ENCODE assay signal across 13 cellular contexts in the genomic region with DNA sequence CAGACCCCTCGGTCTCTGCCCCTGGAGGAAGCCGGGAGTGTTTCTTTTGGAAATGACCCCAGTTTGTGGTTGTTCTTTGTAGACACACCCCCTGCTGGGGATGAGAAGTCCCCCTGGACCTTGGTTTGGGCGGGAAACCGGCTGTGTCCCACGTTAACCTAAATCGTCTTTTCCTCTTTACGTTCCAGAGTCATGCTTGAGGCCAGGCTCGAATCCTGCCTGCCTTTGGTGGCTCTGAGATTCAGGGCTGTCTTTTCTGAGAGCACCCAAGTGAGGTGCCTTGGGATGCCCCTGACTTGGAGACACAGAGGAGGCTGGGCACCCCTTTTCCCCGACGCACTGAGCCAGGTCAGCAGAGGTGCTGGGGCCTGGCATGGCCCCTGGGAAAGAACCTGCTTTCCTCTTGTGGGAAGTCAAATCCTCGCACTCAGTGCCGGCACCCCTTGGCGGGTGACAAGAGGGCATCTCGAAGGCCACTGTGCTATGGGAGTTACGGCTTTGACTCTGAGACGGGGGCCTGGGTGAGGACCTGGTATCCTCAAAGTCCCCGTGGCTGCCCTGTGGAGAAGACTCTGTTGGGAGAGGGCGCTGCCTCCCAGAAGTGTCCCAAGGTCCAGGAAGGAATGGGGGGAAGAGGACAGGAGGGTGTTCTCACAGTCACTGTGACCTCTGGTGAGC.
A peak's percentile ranks its signal among the peaks of the same experiment; 100 is the strongest.
DNase-seq lines count a peak whose midpoint lies in the region; ATAC-seq, FAIRE-seq and TF ChIP-seq lines count a peak whose summit lies in the region.
"Had no signal": no experiment of that assay in that cellular context is flagged by ENCODE, and none has a peak within 500 bp of the region (broad histone marks: within the 10 kb centered on the region; RNA-seq: fewer than 3 reads in every experiment).

No MANE protein-coding gene starts in this region.

- H3K9me3 ChIP-seq in right lobe of liver (no peaks in the 10 kb centered on the region), HepG2 (ENCODE audit: low read length) (no peaks in the 10 kb centered on the region), aorta (ENCODE audit: control insufficient read depth, low read length) (no peaks in the 10 kb centered on the region)

- H3K79me2 ChIP-seq in HepG2 (ENCODE audit: insufficient read depth, low read length): no peaks in the 10 kb centered on the region

- no peaks in the 10 kb centered on the region for H3K36me3 Mint-ChIP-seq in natural killer cell
- peaks cover 24% of the 10 kb centered on the region for H3K36me3 Mint-ChIP-seq in stimulated activated effector memory CD8-positive, alpha-beta T cell treated with anti-CD3 and anti-CD28 coated beads, Interleukin-12 subunit alpha, Interleukin-12 subunit beta, amount 100 ng/mL, for 72 hours

- POLR2A ChIA-PET in HepG2 (lab: Yijun Ruan, JAX): no interaction called here

- no peak overlapping the region for H3K9ac ChIP-seq in HepG2 (ENCODE audit: insufficient read depth, low read depth, low read length)

- H3K27ac Mint-ChIP-seq in natural killer cell: no peak overlapping the region
- no peak overlapping the region for H3K27ac Mint-ChIP-seq in stimulated activated effector memory CD8-positive, alpha-beta T cell treated with anti-CD3 and anti-CD28 coated beads, Interleukin-12 subunit alpha, Interleukin-12 subunit beta, amount 100 ng/mL, for 72 hours
- H3K27ac Mint-ChIP-seq: CD4-positive, alpha-beta T cell; stimulated activated naive CD8-positive, alpha-beta T cell treated with anti-CD3 and anti-CD28 coated beads, Interleukin-15, Interleukin-2, amounts not matched to agents 100 ng/mL and 50 ng/mL, for 24 hours had no signal

- ATAC-seq in right lobe of liver (no peak), HepG2 (no peak), natural killer cell (no peak), aorta (ENCODE audit: low FRiP score) (no peak)
- no peak for ATAC-seq in stimulated activated effector memory CD8-positive, alpha-beta T cell treated with anti-CD3 and anti-CD28 coated beads, Interleukin-12 subunit alpha, Interleukin-12 subunit beta, amount 100 ng/mL, for 72 hours

- WGBS in right lobe of liver (ENCODE audit: insufficient coverage, low coverage, low lambda C conversion rate, missing lambda C conversion rate): 77% methylated on average over 5 of the region's 18 CpGs
- WGBS in HepG2 (ENCODE audit: low lambda C conversion rate): 44% methylated on average over 18 of the region's 18 CpGs
- WGBS in aorta, 2 donors: 44 to 48% methylated on average over 18 of the region's 18 CpGs

- no peak overlapping the region for H2AFZ ChIP-seq in HepG2 (ENCODE audit: low read length)

- H4K20me1 ChIP-seq in HepG2 (ENCODE audit: insufficient read depth, low read length): peaks cover 6% of the 10 kb centered on the region; the same call in 1 of the 2 replicates

- no TSS peak for BruUV-seq in HepG2 (replicated peaks; lab: Mats Ljungman, UMichigan)

- DNase-seq in right lobe of liver: peak in 2 of 3 donors; percentile 15 to 42
- DNase-seq in HepG2 (ENCODE audit: low spot score): no peak
- no peak for DNase-seq in coronary artery (ENCODE audit: low spot score)
- peak; percentile 14 for DNase-seq in natural killer cell
- DNase-seq in aorta: peak; percentile 61 to 75
- DNase-seq in NCI-H1930 (lab: John Stamatoyannopoulos, UW): no peak
- no peak for DNase-seq in DMS114 treated with DMSO at 0.1 percent for 48 hours (lab: John Stamatoyannopoulos, UW; ENCODE audit: unreplicated experiment)
- no peak for DNase-seq in stimulated activated effector memory CD8-positive, alpha-beta T cell treated with anti-CD3 and anti-CD28 coated beads, Interleukin-12 subunit alpha, Interleukin-12 subunit beta, amount 100 ng/mL, for 72 hours (ENCODE audit: low spot score in 2 of 2)
- DNase-seq: CD4-positive, alpha-beta T cell; mesendoderm; NCI-H2081; SIG-M5 had no signal

- no peak overlapping the region for H3K4me3 ChIP-seq in right lobe of liver
- no peak overlapping the region for H3K4me3 ChIP-seq in HepG2 (replicated peaks in 1 of 3; ENCODE audit: insufficient read depth in 1 of 3, low read depth in 2 of 3, low read length in 3 of 3)
- peak overlapping the region; percentile 38 for H3K4me3 ChIP-seq in coronary artery
- no peak overlapping the region for H3K4me3 ChIP-seq in aorta (ENCODE audit: low read length in 2 of 2)

- no peak for FAIRE-seq in HepG2 (lab: Jason Lieb, UNC)

- no peaks in the 10 kb centered on the region for H3K9me3 Mint-ChIP-seq in natural killer cell
- no peaks in the 10 kb centered on the region for H3K9me3 Mint-ChIP-seq in stimulated activated effector memory CD8-positive, alpha-beta T cell treated with anti-CD3 and anti-CD28 coated beads, Interleukin-12 subunit alpha, Interleukin-12 subunit beta, amount 100 ng/mL, for 72 hours
- H3K9me3 Mint-ChIP-seq: CD4-positive, alpha-beta T cell; stimulated activated naive CD8-positive, alpha-beta T cell treated with anti-CD3 and anti-CD28 coated beads, Interleukin-15, Interleukin-2, amounts not matched to agents 100 ng/mL and 50 ng/mL, for 24 hours had no signal

- intact Hi-C loops in right lobe of liver (cut with DNase I) (no loop called here), HepG2 (cut with micrococcal nuclease; ENCODE audit: unreplicated experiment) (no loop called here), natural killer cell (cut with micrococcal nuclease) (no loop called here), aorta (cut with DNase I) (no loop called here)

- CTCF ChIA-PET in HepG2 (lab: Yijun Ruan, JAX; ENCODE audit: low intra/inter-chr PET ratio, low total read pairs): no interaction called here

- H3K36me3 ChIP-seq in right lobe of liver (no peaks in the 10 kb centered on the region), HepG2 (replicated peaks in 1 of 2; ENCODE audit: control insufficient read depth in 1 of 2, insufficient read depth in 2 of 2, low read length in 2 of 2) (no peaks in the 10 kb centered on the region), aorta (ENCODE audit: control insufficient read depth in 1 of 2, insufficient read depth in 2 of 2, low read length in 1 of 2) (no peaks in the 10 kb centered on the region)

- H3K4me2 ChIP-seq in HepG2 (ENCODE audit: low read depth, low read length): no peak overlapping the region

- TF ChIP-seq POLR2A in right lobe of liver (IDR thresholded peaks at IDR 0.05) (no peak), HepG2 (IDR thresholded peaks at IDR 0.05; ENCODE audit: insufficient read depth in 1 of 2, low read depth in 2 of 2, low read length in 2 of 2) (no peak)

- TF ChIP-seq RAD21 in HepG2 (CRISPR knock-in tag; IDR thresholded peaks at IDR 0.05): no peak

- H3K4me1 Mint-ChIP-seq in natural killer cell: peaks cover 35 to 54% of the 10 kb centered on the region in 2 donors
- peaks cover 57% of the 10 kb centered on the region for H3K4me1 Mint-ChIP-seq in stimulated activated effector memory CD8-positive, alpha-beta T cell treated with anti-CD3 and anti-CD28 coated beads, Interleukin-12 subunit alpha, Interleukin-12 subunit beta, amount 100 ng/mL, for 72 hours

- no peaks in the 10 kb centered on the region for H3K4me1 ChIP-seq in right lobe of liver
- no peaks in the 10 kb centered on the region for H3K4me1 ChIP-seq in HepG2 (ENCODE audit: insufficient read depth, low read length)
- peaks cover 0 to 2% of the 10 kb centered on the region in 2 donors for H3K4me1 ChIP-seq in aorta (ENCODE audit: control insufficient read depth in 1 of 2, insufficient read depth in 2 of 2, low read length in 2 of 2)

- TF ChIP-seq EP300 in HepG2 (IDR thresholded peaks at IDR 0.05; ENCODE audit: low read depth in 2 of 2, low read length in 2 of 2) (no peak), HepG2 (CRISPR knock-in tag; IDR thresholded peaks at IDR 0.05; ENCODE audit: borderline replicate concordance) (no peak)

- H3K27me3 ChIP-seq in right lobe of liver (no peaks in the 10 kb centered on the region), HepG2 (ENCODE audit: control insufficient read depth in 1 of 2, insufficient read depth in 2 of 2, low read length in 2 of 2) (peaks cover 12 to 67% of the 10 kb centered on the region in 2 experiments), aorta (ENCODE audit: control insufficient read depth in 1 of 2, insufficient read depth in 2 of 2, low read length in 1 of 2) (no peaks in the 10 kb centered on the region)

- no peak overlapping the region for H3K27ac ChIP-seq in right lobe of liver
- no peak overlapping the region for H3K27ac ChIP-seq in HepG2 (ENCODE audit: extremely low read length, insufficient read depth, low read length)
- peak overlapping the region; percentile 64 to 90 for H3K27ac ChIP-seq in coronary artery
- H3K27ac ChIP-seq in aorta (ENCODE audit: low read depth in 1 of 2, low read length in 2 of 2): peak overlapping the region in 1 of 2 donors; percentile 13

- no peak overlapping the region for H3K4me3 Mint-ChIP-seq in natural killer cell
- H3K4me3 Mint-ChIP-seq in stimulated activated effector memory CD8-positive, alpha-beta T cell treated with anti-CD3 and anti-CD28 coated beads, Interleukin-12 subunit alpha, Interleukin-12 subunit beta, amount 100 ng/mL, for 72 hours: no peak overlapping the region
- H3K4me3 Mint-ChIP-seq: CD4-positive, alpha-beta T cell had no signal

- no peaks in the 10 kb centered on the region for H3K27me3 Mint-ChIP-seq in natural killer cell (ENCODE audit: low read depth in 2 of 2)
- H3K27me3 Mint-ChIP-seq: stimulated activated naive CD8-positive, alpha-beta T cell treated with anti-CD3 and anti-CD28 coated beads, Interleukin-15, Interleukin-2, amounts not matched to agents 100 ng/mL and 50 ng/mL, for 24 hours had no signal

- in situ Hi-C loops in HepG2 (cut with HindIII; ENCODE audit: extremely low pct_ligation_motif_present, low pct_unique_long_range_greater_than_20kb): no loop called here

- TF ChIP-seq CTCF in right lobe of liver (IDR thresholded peaks at IDR 0.05): no peak
- no peak for TF ChIP-seq CTCF in HepG2 (CRISPR knock-in tag; IDR thresholded peaks at IDR 0.05)
- no peak for TF ChIP-seq CTCF in coronary artery (IDR thresholded peaks at IDR 0.05)
- no peak for TF ChIP-seq CTCF in natural killer cell (IDR thresholded peaks at IDR 0.05)

TF ChIP-seq in HepG2, 621 proteins besides CTCF, POLR2A, EP300 and RAD21 (continues in another document):
- TF ChIP-seq, protein P1, sequence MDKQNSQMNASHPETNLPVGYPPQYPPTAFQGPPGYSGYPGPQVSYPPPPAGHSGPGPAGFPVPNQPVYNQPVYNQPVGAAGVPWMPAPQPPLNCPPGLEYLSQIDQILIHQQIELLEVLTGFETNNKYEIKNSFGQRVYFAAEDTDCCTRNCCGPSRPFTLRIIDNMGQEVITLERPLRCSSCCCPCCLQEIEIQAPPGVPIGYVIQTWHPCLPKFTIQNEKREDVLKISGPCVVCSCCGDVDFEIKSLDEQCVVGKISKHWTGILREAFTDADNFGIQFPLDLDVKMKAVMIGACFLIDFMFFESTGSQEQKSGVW (CRISPR knock-in tag; IDR thresholded peaks at IDR 0.05; ENCODE audit: borderline replicate concordance): no peak
- no peak for TF ChIP-seq ISL2 (CRISPR knock-in tag; IDR thresholded peaks at IDR 0.05)
- TF ChIP-seq NRL (CRISPR knock-in tag; IDR thresholded peaks at IDR 0.05; ENCODE audit: borderline replicate concordance): no peak

Comparison
In these comparisons a context has a peak if more than half of its experiments do, and no peak if none do; other contexts are left out.
1. DNase-seq: peak in right lobe of liver (2 of 3), natural killer cell (single experiment) and aorta (2 of 2); none in HepG2 (single experiment), coronary artery (single experiment), NCI-H1930 (0 of 2), DMS114 treated with DMSO at 0.1 percent for 48 hours (single experiment) and stimulated activated effector memory CD8-positive, alpha-beta T cell treated with anti-CD3 and anti-CD28 coated beads, Interleukin-12 subunit alpha, Interleukin-12 subunit beta, amount 100 ng/mL, for 72 hours (0 of 2).
2. H3K27ac ChIP-seq: peak in coronary artery (2 of 2); none in right lobe of liver (0 of 3) and HepG2 (single experiment).